1 cellular context compared by ENCODE assay signal in genomic region chr7:41648506-41648905, GRCh38.
TF ChIP-seq lines count a peak whose summit lies in the region.

No MANE protein-coding gene starts in this region.

TF ChIP-seq in WTC11, 78 proteins besides CTCF, POLR2A, EP300 and RAD21 (continued from another document):
- TF ChIP-seq SMAD3 (CRISPR knock-in tag; IDR thresholded peaks at IDR 0.05; ENCODE audit: borderline replicate concordance) = no peak
- TF ChIP-seq ZMAT4 (CRISPR knock-in tag; IDR thresholded peaks at IDR 0.05) = no peak
- no peak for TF ChIP-seq ERG (CRISPR knock-in tag; IDR thresholded peaks at IDR 0.05)
- no peak for TF ChIP-seq MXD4 (CRISPR knock-in tag; IDR thresholded peaks at IDR 0.05; ENCODE audit: borderline replicate concordance)
- no peak for TF ChIP-seq AFF4 (CRISPR knock-in tag; IDR thresholded peaks at IDR 0.05; ENCODE audit: borderline replicate concordance)
- no peak for TF ChIP-seq ELF4 (CRISPR knock-in tag; IDR thresholded peaks at IDR 0.05; ENCODE audit: low read depth)
- TF ChIP-seq MAX (CRISPR knock-in tag; IDR thresholded peaks at IDR 0.05) = no peak
- TF ChIP-seq RORB (CRISPR knock-in tag; IDR thresholded peaks at IDR 0.05) = no peak
- no peak for TF ChIP-seq FOXP1 (CRISPR knock-in tag; IDR thresholded peaks at IDR 0.05; ENCODE audit: borderline replicate concordance)
- TF ChIP-seq NFYB (CRISPR knock-in tag; conservative IDR thresholded peaks at IDR 0.05; ENCODE audit: low read depth) = no peak
- no peak for TF ChIP-seq FOXJ3 (CRISPR knock-in tag; IDR thresholded peaks at IDR 0.05; ENCODE audit: borderline replicate concordance)
- TF ChIP-seq ATF2 (CRISPR knock-in tag; IDR thresholded peaks at IDR 0.05; ENCODE audit: borderline replicate concordance, low read depth) = no peak
